Comparison of ENCODE assay signal across 12 cellular contexts in the genomic region with DNA sequence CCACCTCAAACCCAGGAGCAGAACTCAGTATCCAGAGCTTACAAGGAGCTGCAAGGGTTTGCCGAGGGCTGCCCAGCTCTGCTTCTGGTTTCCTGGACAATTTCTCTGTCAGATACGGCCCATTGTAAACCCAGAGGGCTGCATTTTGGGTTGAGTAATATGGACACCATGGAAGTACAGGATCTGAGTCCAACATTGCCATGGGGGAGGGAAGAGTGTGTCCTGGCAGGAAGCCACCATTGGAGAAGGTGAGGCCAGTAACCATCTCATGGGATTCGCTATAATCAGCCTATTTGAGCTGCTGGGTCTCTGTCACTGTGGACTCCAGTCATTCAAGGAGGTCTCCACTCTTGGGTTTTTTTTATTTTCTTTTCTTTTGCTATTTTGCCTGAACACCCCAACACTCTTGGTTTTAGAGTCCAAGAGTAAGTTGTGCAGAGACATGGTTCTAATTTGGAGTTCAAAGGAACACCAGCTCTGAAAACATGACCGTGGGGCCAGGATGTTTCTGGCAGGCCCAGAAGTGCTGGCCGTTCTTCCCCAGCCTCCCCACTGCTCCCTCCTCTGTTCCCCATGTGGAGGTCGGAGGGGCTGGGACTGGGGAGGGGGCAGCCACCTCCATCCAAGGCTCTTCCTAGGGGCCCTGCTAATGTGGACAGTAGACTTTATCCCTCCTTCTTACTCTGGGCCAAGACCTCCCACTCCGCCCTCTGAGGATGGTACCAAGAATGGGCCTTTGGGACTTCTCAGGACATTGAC. TPM values are rescaled to one million over a fixed set of nuclear protein-coding genes. Genes with fewer than 3 reads are reported as not detected.
DNase-seq lines count a peak whose midpoint lies in the region; ATAC-seq and TF ChIP-seq lines count a peak whose summit lies in the region.
"Had no signal": no experiment of that assay in that cellular context is flagged by ENCODE, and none has a peak within 500 bp of the region (broad histone marks: within the 10 kb centered on the region; RNA-seq: fewer than 3 reads in every experiment).

No MANE protein-coding gene starts in this region.

- H3K4me1 ChIP-seq in RWPE2 (ENCODE audit: insufficient read depth, poor library complexity, severe bottlenecking) (peaks cover 22% of the 10 kb centered on the region), ectodermal cell (ENCODE audit: control insufficient read depth, insufficient read depth, low read length) (peaks cover 27% of the 10 kb centered on the region), muscle layer of colon (ENCODE audit: insufficient read depth, low read length) (peaks cover 53% of the 10 kb centered on the region)

- no peak for TF ChIP-seq CTCF in RWPE2 (IDR thresholded peaks at IDR 0.05; ENCODE audit: poor library complexity, severe bottlenecking)

- H3K4me3 ChIP-seq in RWPE2 (ENCODE audit: severe bottlenecking): no peak overlapping the region
- no peak overlapping the region for H3K4me3 ChIP-seq in ectodermal cell (ENCODE audit: insufficient read depth, low read depth, low read length)
- H3K4me3 ChIP-seq in muscle layer of colon (ENCODE audit: low read depth in 1 of 2, low read length in 2 of 2): no peak overlapping the region

- DNase-seq in RWPE2 (ENCODE audit: low spot score): no peak
- DNase-seq in activated T-cell treated with anti-CD3 and anti-CD28 coated beads, Interleukin-2, amount 50 U/mL, for 1 hour: no peak
- no peak for DNase-seq in NCI-H2171 treated with DMSO at 0.1 percent for 48 hours (lab: John Stamatoyannopoulos, UW)
- DNase-seq in DMS153 (lab: John Stamatoyannopoulos, UW): no peak
- DNase-seq: activated effector memory CD4-positive, alpha-beta T cell treated with anti-CD3 and anti-CD28 coated beads, Interleukin-2, amount 50 U/mL, for 16 hours; naive thymus-derived CD8-positive, alpha-beta T cell; stimulated activated CD4-positive, alpha-beta T cell treated with anti-CD3 and anti-CD28 coated beads, Interleukin-4, amount 100 ng/mL, for 24 hours had no signal

- H3K9me3 ChIP-seq in RWPE2 (ENCODE audit: severe bottlenecking): no peaks in the 10 kb centered on the region
- H3K9me3 ChIP-seq in ectodermal cell (ENCODE audit: control insufficient read depth, low read length): no peaks in the 10 kb centered on the region
- no peaks in the 10 kb centered on the region for H3K9me3 ChIP-seq in muscle layer of colon (ENCODE audit: low read length)

- H3K27ac ChIP-seq in RWPE2 (ENCODE audit: poor library complexity, severe bottlenecking) (peak overlapping the region; percentile 93), ectodermal cell (ENCODE audit: insufficient read depth, low read depth, low read length, poor library complexity, severe bottlenecking) (peak overlapping the region; percentile 61), muscle layer of colon (ENCODE audit: low read depth, low read length) (peak overlapping the region; percentile 95), temporal lobe (ENCODE audit: low read depth, low read length) (peak overlapping the region; percentile 99)

- H3K27me3 ChIP-seq in RWPE2 (ENCODE audit: insufficient read depth, poor library complexity, severe bottlenecking): no peaks in the 10 kb centered on the region
- H3K27me3 ChIP-seq in ectodermal cell (ENCODE audit: control insufficient read depth, insufficient read depth, low read length, poor library complexity, severe bottlenecking): no peaks in the 10 kb centered on the region
- H3K27me3 ChIP-seq in muscle layer of colon (ENCODE audit: control insufficient read depth in 1 of 2, insufficient read depth in 2 of 2, low read length in 2 of 2): no peaks in the 10 kb centered on the region

- H3K36me3 ChIP-seq in RWPE2 (ENCODE audit: low read depth): peaks cover 36% of the 10 kb centered on the region
- no peaks in the 10 kb centered on the region for H3K36me3 ChIP-seq in ectodermal cell (ENCODE audit: control insufficient read depth, insufficient read depth, low read length)
- H3K36me3 ChIP-seq in muscle layer of colon (ENCODE audit: insufficient read depth, low read length): peaks cover 25% of the 10 kb centered on the region

- peak overlapping the region; percentile 12 for H3K9ac ChIP-seq in muscle layer of colon (ENCODE audit: low read length)

- WGBS in ectodermal cell, 2 experiments: 92 to 95% methylated on average over 7 of the region's 7 CpGs

- no peak for ATAC-seq in RWPE2 (ENCODE audit: low read depth)
- no peak for ATAC-seq in GM19397 (IDR thresholded peaks at IDR 0.05; ENCODE audit: unreplicated experiment)
- ATAC-seq: activated CD4-positive, CD25-positive, alpha-beta regulatory T cell treated with anti-CD3 and anti-CD28 coated beads, Interleukin-2, amount 50 U/mL, for 24 hours; naive thymus-derived CD8-positive, alpha-beta T cell had no signal

RNA-seq across cellular contexts. Expression of gene CHST3, which starts 46.2 kb away (rescaled TPM):
- 8.8 TPM for polyA plus RNA-seq in ectodermal cell (2013, experiment 1 of 4)
- polyA plus RNA-seq in ectodermal cell (2013, experiment 2 of 4): 7.5 TPM
- 7.1 TPM for polyA plus RNA-seq in ectodermal cell (2013, experiment 3 of 4)
- 7.8 TPM for polyA plus RNA-seq in ectodermal cell (2013, experiment 4 of 4)
- total RNA-seq in temporal lobe: 5.4 TPM
- total RNA-seq: naive thymus-derived CD8-positive, alpha-beta T cell had no signal
- polyA plus RNA-seq: naive thymus-derived CD8-positive, alpha-beta T cell had no signal
